In genomic region chr5:132032156-132032555, GRCh38 we compare ENCODE assay signal across 9 cellular contexts. TPM values are rescaled to one million over a fixed set of nuclear protein-coding genes. Genes with fewer than 3 reads are reported as not detected.
"Had no signal": no experiment of that assay in that cellular context is flagged by ENCODE, and none has a peak within 500 bp of the region (broad histone marks: within the 10 kb centered on the region; RNA-seq: fewer than 3 reads in every experiment).

No MANE protein-coding gene starts in this region.

- H3K27ac Mint-ChIP-seq: GM23338, H9 had no signal

- H3K4me2 ChIP-seq: GM23338 had no signal

- H3K4me3 ChIP-seq: GM23338, K562 had no signal

- H3K9me3 Mint-ChIP-seq: GM23338, H9 had no signal

- H3K4me3 Mint-ChIP-seq: GM23338, H9 had no signal

- DNase-seq: H9, HCEC 1CT, IMR-90 had no signal

- FAIRE-seq: H1, H54, HTR-8/SVneo, K562 had no signal

- H3K4me1 Mint-ChIP-seq: GM23338, H9 had no signal

- ATAC-seq: GM23338, K562 had no signal

RNA-seq across cellular contexts. Expression of gene ACSL6, which starts 20.7 kb away (rescaled TPM):
- total RNA-seq: HT-29, IMR-90 had no signal
- polyA plus RNA-seq: IMR-90 had no signal

RNA-seq across cellular contexts. Expression of gene IL3, which starts 28.3 kb away (rescaled TPM):
- total RNA-seq: GM23338, H1, H9, HT-29, IMR-90, K562 had no signal
- polyA plus RNA-seq: GM23338, H1, IMR-90, K562 had no signal

RNA-seq across cellular contexts. Expression of gene CSF2, which starts 41.4 kb away (rescaled TPM):
- total RNA-seq: GM23338, H1, H9, IMR-90 had no signal
- polyA plus RNA-seq: GM23338, H1, K562 had no signal
